Comparison of ENCODE assay signal across 19 cellular contexts in genomic region chr3:78908236-78908635, GRCh38.
"Had no signal": no experiment of that assay in that cellular context is flagged by ENCODE, and none has a peak within 500 bp of the region (broad histone marks: within the 10 kb centered on the region; RNA-seq: fewer than 3 reads in every experiment).

No MANE protein-coding gene starts in this region.

- H3K4me3 Mint-ChIP-seq: activated CD4-positive, alpha-beta memory T cell treated with anti-CD3 and anti-CD28 coated beads, Interleukin-2, amount 10 ng/mL, durations not matched to agents 7 days and 5 days; activated naive CD8-positive, alpha-beta T cell; activated T-cell treated with anti-CD3 and anti-CD28 coated beads, Interleukin-2, amount 50 U/mL, for 4 hours; brain; natural killer cell treated with Interleukin-12 subunit alpha and Interleukin-12 subunit beta and Interleukin-15 and Interleukin-18, amount 100 ng/mL, for 72 hours; stimulated activated naive CD8-positive, alpha-beta T cell treated with anti-CD3 and anti-CD28 coated beads, Interleukin-15, Interleukin-2, amounts not matched to agents 100 ng/mL and 50 ng/mL, for 24 hours; T-helper 17 cell; type B pancreatic cell had no signal

- ATAC-seq: activated T-cell treated with anti-CD3 and anti-CD28 coated beads, Interleukin-2, amount 50 U/mL, for 4 hours; foreskin keratinocyte; natural killer cell treated with Interleukin-12 subunit alpha and Interleukin-12 subunit beta and Interleukin-15 and Interleukin-18, amount 100 ng/mL, for 72 hours; psoas muscle; sciatic nerve; T-helper 17 cell had no signal

- DNase-seq: activated CD4-positive, alpha-beta memory T cell treated with anti-CD3 and anti-CD28 coated beads, Interleukin-2, amount 10 ng/mL, durations not matched to agents 7 days and 5 days; activated CD4-positive, alpha-beta T cell treated with anti-CD3 and anti-CD28 coated beads for 4 hours; activated effector memory CD4-positive, alpha-beta T cell treated with Interleukin-2 at 50 U/mL for 16 hours; activated T-cell treated with anti-CD3 and anti-CD28 coated beads, Interleukin-2, amount 50 U/mL, for 4 hours; amygdala; foreskin keratinocyte; head of caudate nucleus; mesenchymal stem cell; psoas muscle; spleen; T-helper 17 cell had no signal

- H3K27me3 Mint-ChIP-seq: activated CD4-positive, alpha-beta memory T cell treated with anti-CD3 and anti-CD28 coated beads, Interleukin-2, amount 10 ng/mL, durations not matched to agents 7 days and 5 days; activated naive CD8-positive, alpha-beta T cell; brain; natural killer cell treated with Interleukin-12 subunit alpha and Interleukin-12 subunit beta and Interleukin-15 and Interleukin-18, amount 100 ng/mL, for 72 hours; stimulated activated naive CD8-positive, alpha-beta T cell treated with anti-CD3 and anti-CD28 coated beads, Interleukin-15, Interleukin-2, amounts not matched to agents 100 ng/mL and 50 ng/mL, for 24 hours; T-helper 17 cell; type B pancreatic cell had no signal

- H3K4me1 ChIP-seq: foreskin keratinocyte, psoas muscle, spleen, suprapubic skin had no signal

- FAIRE-seq: endometrium had no signal

- H3K4me1 Mint-ChIP-seq: activated CD4-positive, alpha-beta memory T cell treated with anti-CD3 and anti-CD28 coated beads, Interleukin-2, amount 10 ng/mL, durations not matched to agents 7 days and 5 days; T-helper 17 cell had no signal

- H3K4me3 ChIP-seq: psoas muscle, spleen, suprapubic skin had no signal

- H3K27ac Mint-ChIP-seq: activated CD4-positive, alpha-beta memory T cell treated with anti-CD3 and anti-CD28 coated beads, Interleukin-2, amount 10 ng/mL, durations not matched to agents 7 days and 5 days; activated naive CD8-positive, alpha-beta T cell; brain; natural killer cell treated with Interleukin-12 subunit alpha and Interleukin-12 subunit beta and Interleukin-15 and Interleukin-18, amount 100 ng/mL, for 72 hours; stimulated activated naive CD8-positive, alpha-beta T cell treated with anti-CD3 and anti-CD28 coated beads, Interleukin-15, Interleukin-2, amounts not matched to agents 100 ng/mL and 50 ng/mL, for 24 hours; T-helper 17 cell; type B pancreatic cell had no signal

- H3K27ac ChIP-seq: foreskin keratinocyte, psoas muscle, spleen, suprapubic skin had no signal

- H3K36me3 Mint-ChIP-seq: activated naive CD8-positive, alpha-beta T cell had no signal

- H3K9me3 ChIP-seq: psoas muscle, spleen, suprapubic skin had no signal

- H3K36me3 ChIP-seq: spleen, suprapubic skin had no signal

- H3K27me3 ChIP-seq: foreskin keratinocyte, spleen, suprapubic skin had no signal

- H3K9me3 Mint-ChIP-seq: activated CD4-positive, alpha-beta memory T cell treated with anti-CD3 and anti-CD28 coated beads, Interleukin-2, amount 10 ng/mL, durations not matched to agents 7 days and 5 days had no signal
